In the genomic region with DNA sequence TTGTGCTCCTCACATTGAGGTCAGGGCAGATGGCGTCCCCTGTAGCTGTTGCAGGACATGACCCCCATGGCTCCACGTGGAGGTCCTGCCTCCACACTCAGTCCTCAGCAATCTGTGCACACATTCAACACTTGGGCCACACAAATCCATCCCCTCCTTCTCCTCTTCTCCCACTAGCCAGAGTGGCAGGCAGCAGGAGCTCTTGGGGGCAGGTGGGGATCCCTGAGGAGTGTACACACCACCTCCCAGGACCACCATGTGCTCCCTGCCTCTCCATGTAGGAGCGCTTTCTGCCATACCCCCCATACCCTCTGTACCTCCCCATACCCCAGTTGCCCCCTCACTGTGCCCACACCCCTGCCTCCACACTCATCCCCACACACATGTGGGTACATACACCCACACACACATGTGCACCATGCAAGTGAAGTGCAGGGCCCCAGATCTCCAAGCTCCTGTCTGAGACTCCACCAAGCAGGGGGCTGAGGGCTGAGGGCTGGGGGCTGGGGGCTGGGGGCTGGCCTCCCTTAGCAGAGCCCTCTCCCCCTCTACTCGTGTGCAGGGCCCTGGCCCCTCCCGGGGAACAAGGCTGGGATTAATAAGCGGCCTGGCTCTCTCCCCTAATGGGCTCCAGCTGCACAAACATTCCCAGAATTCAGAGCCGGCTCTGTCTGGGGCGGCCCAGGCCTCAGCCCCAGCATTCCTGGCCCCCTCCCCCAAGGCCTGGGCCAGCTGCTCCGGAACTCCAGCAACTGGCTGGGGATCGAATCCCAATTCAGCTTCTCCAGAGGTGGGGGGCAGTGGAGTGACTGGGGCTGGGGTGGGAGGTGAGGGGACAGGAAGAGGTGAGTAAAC, we compare ENCODE assay signal across 10 cellular contexts. TPM values are rescaled to one million over a fixed set of nuclear protein-coding genes. Genes with fewer than 3 reads are reported as not detected.
DNase-seq lines count a peak whose midpoint lies in the region; ATAC-seq and TF ChIP-seq lines count a peak whose summit lies in the region.
"Had no signal": no experiment of that assay in that cellular context is flagged by ENCODE, and none has a peak within 500 bp of the region (broad histone marks: within the 10 kb centered on the region; RNA-seq: fewer than 3 reads in every experiment).

No MANE protein-coding gene starts in this region.

- H3K4me1 ChIP-seq in HUES64 (ENCODE audit: insufficient read depth, low read length) = peaks cover 11% of the 10 kb centered on the region
- peaks cover 0 to 9% of the 10 kb centered on the region in 2 donors for H3K4me1 ChIP-seq in left lung
- no peaks in the 10 kb centered on the region for H3K4me1 ChIP-seq in Karpas-422 (ENCODE audit: low read length)
- H3K4me1 ChIP-seq: colonic mucosa had no signal

- H3K4me3 Mint-ChIP-seq in WTC11 = no peak overlapping the region

- intact Hi-C loops in left lung (cut with DNase I) = no loop called here

- no peak overlapping the region for H2AFZ ChIP-seq in Karpas-422 (ENCODE audit: low read length)

- no peaks in the 10 kb centered on the region for H3K9me3 Mint-ChIP-seq in WTC11

- no peaks in the 10 kb centered on the region for H3K36me3 Mint-ChIP-seq in WTC11

- POLR2A ChIA-PET in BJ (lab: Charles Lee) (no interaction called here), WTC11 (lab: Charles Lee) (interaction anchor here (0.6 to 1.9 kb wide), 7 partner anchors 9 to 1533 kb away, joined by 3 to 11 read pairs (median 3); a partner anchor contains a TSS)

- no peaks in the 10 kb centered on the region for H3K27me3 ChIP-seq in BJ (ENCODE audit: control insufficient read depth, insufficient read depth, low read length)
- no peaks in the 10 kb centered on the region for H3K27me3 ChIP-seq in HUES64 (ENCODE audit: insufficient read depth, low read length)
- H3K27me3 ChIP-seq in left lung = peaks cover 0 to 6% of the 10 kb centered on the region in 2 donors
- H3K27me3 ChIP-seq in Karpas-422 (ENCODE audit: low read length) = no peaks in the 10 kb centered on the region
- H3K27me3 ChIP-seq: colonic mucosa had no signal

- no peaks in the 10 kb centered on the region for H3K79me2 ChIP-seq in Karpas-422 (ENCODE audit: low read length)

- H3K4me1 Mint-ChIP-seq in WTC11 = peaks cover 35% of the 10 kb centered on the region

- H3K9ac ChIP-seq in HUES64 (ENCODE audit: low read depth, low read length) (no peak overlapping the region; the same call in none of the 2 replicates), Karpas-422 (ENCODE audit: low read length) (no peak overlapping the region)

- ATAC-seq in WTC11 = peak; percentile 87
- ATAC-seq in left lung = peak; percentile 66
- no peak for ATAC-seq in HG03159 (IDR thresholded peaks at IDR 0.05; ENCODE audit: unreplicated experiment)
- no peak for ATAC-seq in HG03354 (IDR thresholded peaks at IDR 0.05; ENCODE audit: poor library complexity, severe bottlenecking, unreplicated experiment)
- ATAC-seq in HG03135 (IDR thresholded peaks at IDR 0.05; ENCODE audit: unreplicated experiment) = no peak

- H3K36me3 ChIP-seq in BJ (ENCODE audit: control insufficient read depth, insufficient read depth, low read length) (no peaks in the 10 kb centered on the region), HUES64 (ENCODE audit: insufficient read depth, low read length) (no peaks in the 10 kb centered on the region), left lung (no peaks in the 10 kb centered on the region), Karpas-422 (ENCODE audit: insufficient read depth, low read length) (no peaks in the 10 kb centered on the region)
- H3K36me3 ChIP-seq: colonic mucosa had no signal

- DNase-seq in BJ (ENCODE audit: low read depth) (peak; percentile 35), WTC11 (ENCODE audit: low spot score) (peak; percentile 71), left lung (no peak), Karpas-422 (no peak)
- DNase-seq: colonic mucosa, small intestine had no signal

- H4K20me1 ChIP-seq in Karpas-422 (ENCODE audit: insufficient read depth, low read depth, low read length) = no peaks in the 10 kb centered on the region

- no peak overlapping the region for H3K27ac Mint-ChIP-seq in WTC11

- H3K27ac ChIP-seq in HUES64 (ENCODE audit: low read depth, low read length) (peak overlapping the region; percentile 57; the same call in 1 of the 2 replicates), left lung (no peak overlapping the region), Karpas-422 (ENCODE audit: low read length) (no peak overlapping the region)
- H3K27ac ChIP-seq: colonic mucosa had no signal

- TF ChIP-seq CTCF in BJ (IDR thresholded peaks at IDR 0.05; ENCODE audit: insufficient read depth, low read depth, low read length) (no peak), WTC11 (IDR thresholded peaks at IDR 0.05) (no peak), left lung (IDR thresholded peaks at IDR 0.05) (no peak)

- no peaks in the 10 kb centered on the region for H3K9me2 ChIP-seq in Karpas-422 (replicated peaks; ENCODE audit: insufficient read depth, low read length)

- 52% methylated on average over 10 of the region's 10 CpGs for WGBS in HUES64

- CTCF ChIA-PET in BJ (lab: Yijun Ruan, JAX) (interaction anchor here (0.5 to 3.8 kb wide), 4 partner anchors 13 to 74 kb away, joined by 3 to 21 read pairs (median 5); no protein-coding TSS in a partner anchor), WTC11 (lab: Charles Lee) (interaction anchor here (0.5 to 2.8 kb wide), 15 partner anchors 14 to 278 kb away, joined by 3 to 15 read pairs (median 4); a partner anchor contains a TSS)

- H3K9me3 ChIP-seq in HUES64 (ENCODE audit: insufficient read depth, low read depth, low read length) (no peaks in the 10 kb centered on the region), left lung (no peaks in the 10 kb centered on the region), Karpas-422 (ENCODE audit: low read length) (no peaks in the 10 kb centered on the region)
- H3K9me3 ChIP-seq: colonic mucosa had no signal

- H3K4me3 ChIP-seq in BJ (ENCODE audit: low read depth, low read length) = no peak overlapping the region
- no peak overlapping the region for H3K4me3 ChIP-seq in HUES64 (ENCODE audit: low read length)
- H3K4me3 ChIP-seq in left lung = no peak overlapping the region
- H3K4me3 ChIP-seq in Karpas-422 (ENCODE audit: low read length) = no peak overlapping the region
- H3K4me3 ChIP-seq: colonic mucosa had no signal

- no peak overlapping the region for H3K4me2 ChIP-seq in Karpas-422 (ENCODE audit: low read depth, low read length, poor library complexity, severe bottlenecking)

- no peaks in the 10 kb centered on the region; the same call in 1 of the 2 replicates for H3K27me3 Mint-ChIP-seq in WTC11 (ENCODE audit: low read depth)

TF ChIP-seq in WTC11, 78 proteins besides CTCF, POLR2A, EP300 and RAD21 (continues in another document):
- TF ChIP-seq, protein P1, sequence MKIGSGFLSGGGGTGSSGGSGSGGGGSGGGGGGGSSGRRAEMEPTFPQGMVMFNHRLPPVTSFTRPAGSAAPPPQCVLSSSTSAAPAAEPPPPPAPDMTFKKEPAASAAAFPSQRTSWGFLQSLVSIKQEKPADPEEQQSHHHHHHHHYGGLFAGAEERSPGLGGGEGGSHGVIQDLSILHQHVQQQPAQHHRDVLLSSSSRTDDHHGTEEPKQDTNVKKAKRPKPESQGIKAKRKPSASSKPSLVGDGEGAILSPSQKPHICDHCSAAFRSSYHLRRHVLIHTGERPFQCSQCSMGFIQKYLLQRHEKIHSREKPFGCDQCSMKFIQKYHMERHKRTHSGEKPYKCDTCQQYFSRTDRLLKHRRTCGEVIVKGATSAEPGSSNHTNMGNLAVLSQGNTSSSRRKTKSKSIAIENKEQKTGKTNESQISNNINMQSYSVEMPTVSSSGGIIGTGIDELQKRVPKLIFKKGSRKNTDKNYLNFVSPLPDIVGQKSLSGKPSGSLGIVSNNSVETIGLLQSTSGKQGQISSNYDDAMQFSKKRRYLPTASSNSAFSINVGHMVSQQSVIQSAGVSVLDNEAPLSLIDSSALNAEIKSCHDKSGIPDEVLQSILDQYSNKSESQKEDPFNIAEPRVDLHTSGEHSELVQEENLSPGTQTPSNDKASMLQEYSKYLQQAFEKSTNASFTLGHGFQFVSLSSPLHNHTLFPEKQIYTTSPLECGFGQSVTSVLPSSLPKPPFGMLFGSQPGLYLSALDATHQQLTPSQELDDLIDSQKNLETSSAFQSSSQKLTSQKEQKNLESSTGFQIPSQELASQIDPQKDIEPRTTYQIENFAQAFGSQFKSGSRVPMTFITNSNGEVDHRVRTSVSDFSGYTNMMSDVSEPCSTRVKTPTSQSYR (CRISPR knock-in tag; IDR thresholded peaks at IDR 0.05) = peak; percentile 87; the same call in 1 of the 2 replicates

RNA-seq across cellular contexts. Expression of a gene that starts 48.2 kb away (rescaled TPM):
- 0.26 TPM in 2 replicates for polyA plus RNA-seq in BJ (2011; rRNA removed)
- 0.10 and 1.3 TPM in 2 replicates for polyA minus RNA-seq in BJ (2011; rRNA and poly(A)+ RNA removed)
- polyA plus RNA-seq in HUES64 (2013, experiment 1 of 2) = 2.9 TPM
- 4.7 TPM for polyA plus RNA-seq in HUES64 (2013, experiment 2 of 2)
- 4.4 to 8.3 TPM (median 5.0 TPM) in 3 replicates for total RNA-seq in WTC11 (2021)
- not detected for total RNA-seq in left lung
- total RNA-seq in Karpas-422 (2014; rRNA removed; shearing (Covaris generic); ENCODE audit: low replicate concordance) = not detected in 2 replicates
- total RNA-seq: colonic mucosa had no signal

RNA-seq across cellular contexts. Expression of a gene that starts 50.8 kb away (rescaled TPM):
- polyA plus RNA-seq in BJ (2011; rRNA removed) = 57.1 and 93.1 TPM in 2 replicates
- polyA minus RNA-seq in BJ (2011; rRNA and poly(A)+ RNA removed) = 95.2 and 116 TPM in 2 replicates
- polyA plus RNA-seq in HUES64 (2013, experiment 1 of 2) = 30.7 TPM
- polyA plus RNA-seq in HUES64 (2013, experiment 2 of 2) = 37.2 TPM
- total RNA-seq in WTC11 (2021) = 37.6 to 42.8 TPM (median 38.5 TPM) in 3 replicates
- total RNA-seq in left lung = 10 to 100 TPM in 1 of 2 donors, 1 to 10 TPM in 1; 9.8 to 12.1 TPM
- total RNA-seq in Karpas-422 (2014; rRNA removed; shearing (Covaris generic); ENCODE audit: low replicate concordance) = 0.56 and 2.4 TPM in 2 replicates

Comparison
In these comparisons a context has a peak if more than half of its experiments do, and no peak if none do; other contexts are left out.
1. DNase-seq: peak in BJ (single experiment) and WTC11 (single experiment); none in left lung (0 of 2) and Karpas-422 (single experiment).
2. ATAC-seq: peak in WTC11 (single experiment) and left lung (single experiment); none in HG03159 (single experiment), HG03354 (single experiment) and HG03135 (single experiment).